1 cellular context compared by ENCODE assay signal in genomic region chr1:91872560-91873081, GRCh38.
TF ChIP-seq lines count a peak whose summit lies in the region.

No MANE protein-coding gene starts in this region.

TF ChIP-seq in HepG2, 621 proteins besides CTCF, POLR2A, EP300 and RAD21 (continued from another document):
- TF ChIP-seq CSRNP2 (CRISPR knock-in tag; conservative IDR thresholded peaks at IDR 0.05; ENCODE audit: low read depth) = no peak
- peak; percentile 41 for TF ChIP-seq RBM22 (optimal IDR thresholded peaks at IDR 0.05; ENCODE audit: low read length)
- no peak for TF ChIP-seq TOE1 (CRISPR knock-in tag; IDR thresholded peaks at IDR 0.05)
- peak; percentile 45; the same call in 1 of the 2 replicates for TF ChIP-seq ZNF292 (CRISPR knock-in tag; IDR thresholded peaks at IDR 0.05; ENCODE audit: borderline replicate concordance, low read depth)
- TF ChIP-seq NR2C2 (CRISPR knock-in tag; IDR thresholded peaks at IDR 0.05; ENCODE audit: borderline replicate concordance) = peak; percentile 69
- TF ChIP-seq TCF7 (IDR thresholded peaks at IDR 0.05; ENCODE audit: low read depth) = peak; percentile 26; the same call in 1 of the 2 replicates
- peak; percentile 51; the same call in 1 of the 2 replicates for TF ChIP-seq HNF4A (CRISPR knock-in tag; IDR thresholded peaks at IDR 0.05)
- TF ChIP-seq SMYD3 (CRISPR knock-in tag; IDR thresholded peaks at IDR 0.05) = no peak
- TF ChIP-seq RXRA (CRISPR knock-in tag; IDR thresholded peaks at IDR 0.05) = peak; percentile 48; the same call in 1 of the 2 replicates
- 0 out of 2 replicates have a peak, but pooled peaks have one; percentile 48 for TF ChIP-seq HNF1B (CRISPR knock-in tag; IDR thresholded peaks at IDR 0.05)
- no peak for TF ChIP-seq ZSCAN5A (CRISPR knock-in tag; IDR thresholded peaks at IDR 0.05; ENCODE audit: borderline replicate concordance)
- no peak for TF ChIP-seq ZNF703 (CRISPR knock-in tag; IDR thresholded peaks at IDR 0.05; ENCODE audit: borderline replicate concordance)
- no peak for TF ChIP-seq ISL2 (CRISPR knock-in tag; IDR thresholded peaks at IDR 0.05)
- peak; percentile 87 for TF ChIP-seq NR2F6 (IDR thresholded peaks at IDR 0.05)
- TF ChIP-seq NR2F6 (CRISPR knock-in tag; IDR thresholded peaks at IDR 0.05) = peak; percentile 79
- TF ChIP-seq MAX (IDR thresholded peaks at IDR 0.05) = 0 out of 2 replicates have a peak, but pooled peaks have one; percentile 21
- TF ChIP-seq ZKSCAN8 (CRISPR knock-in tag; IDR thresholded peaks at IDR 0.05; ENCODE audit: borderline replicate concordance) = 0 out of 2 replicates have a peak, but pooled peaks have one; percentile 65
